ENCODE assay signal across 11 cellular contexts in the genomic region with DNA sequence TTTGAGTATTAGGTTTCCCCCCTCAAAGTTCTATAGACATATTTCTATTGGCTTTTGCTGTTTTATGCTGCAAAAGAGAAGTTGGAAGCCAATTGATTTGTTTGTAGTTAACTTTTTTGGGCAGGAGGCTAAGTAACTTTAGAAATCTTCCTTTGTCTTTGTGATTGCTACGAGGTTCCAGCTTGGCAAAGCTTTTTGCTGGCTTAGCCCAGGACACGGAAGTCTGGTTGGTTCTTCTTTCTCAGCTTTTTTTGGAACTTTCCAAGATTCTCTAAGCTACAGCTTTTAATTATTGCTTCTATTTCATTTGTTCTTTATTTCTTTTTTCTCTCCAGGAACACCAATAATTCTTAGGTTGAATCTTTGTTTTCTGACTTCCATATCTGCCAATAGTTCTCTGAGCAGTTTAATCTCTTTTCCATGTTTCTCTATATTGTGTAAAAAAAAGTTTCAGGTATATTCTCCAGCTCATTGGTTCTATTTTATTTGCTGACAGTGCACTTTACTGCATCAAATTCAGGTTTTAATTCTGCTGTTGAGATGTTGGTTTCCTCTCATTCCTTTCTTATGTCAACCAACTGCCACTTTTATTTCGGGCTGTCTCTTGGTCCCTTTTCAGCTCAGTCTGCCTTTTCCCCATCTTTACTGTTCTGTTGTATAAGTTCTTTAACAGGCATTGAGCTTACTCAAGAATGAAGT. TPM values are rescaled to one million over a fixed set of nuclear protein-coding genes. Genes with fewer than 3 reads are reported as not detected.
DNase-seq lines count a peak whose midpoint lies in the region; ATAC-seq and TF ChIP-seq lines count a peak whose summit lies in the region.
"Had no signal": no experiment of that assay in that cellular context is flagged by ENCODE, and none has a peak within 500 bp of the region (broad histone marks: within the 10 kb centered on the region; RNA-seq: fewer than 3 reads in every experiment).

No MANE protein-coding gene starts in this region.

- peaks cover 26% of the 10 kb centered on the region for H3K4me1 Mint-ChIP-seq in activated naive CD8-positive, alpha-beta T cell treated with anti-CD3 and anti-CD28 coated beads, Interleukin-2, amount 50 U/mL, for 24 hours

- H4K20me1 ChIP-seq in GM23248 (ENCODE audit: insufficient read depth) (no peaks in the 10 kb centered on the region), hepatocyte (ENCODE audit: insufficient read depth, poor library complexity, severe bottlenecking) (no peaks in the 10 kb centered on the region)

- ATAC-seq in activated naive CD8-positive, alpha-beta T cell treated with anti-CD3 and anti-CD28 coated beads, Interleukin-2, amount 50 U/mL, for 24 hours, result no peak
- ATAC-seq in GM18858 (IDR thresholded peaks at IDR 0.05; ENCODE audit: unreplicated experiment) (no peak), HG03460 (IDR thresholded peaks at IDR 0.05; ENCODE audit: unreplicated experiment) (no peak)

- H3K9me3 Mint-ChIP-seq in activated naive CD8-positive, alpha-beta T cell treated with anti-CD3 and anti-CD28 coated beads, Interleukin-2, amount 50 U/mL, for 24 hours, result no peaks in the 10 kb centered on the region
- H3K9me3 Mint-ChIP-seq: IgD-negative memory B cell had no signal

- H3K27me3 ChIP-seq in GM23248 (replicated peaks; ENCODE audit: insufficient read depth) (no peaks in the 10 kb centered on the region), breast epithelium (no peaks in the 10 kb centered on the region), hepatocyte (no peaks in the 10 kb centered on the region), skeletal muscle satellite cell (ENCODE audit: control insufficient read depth, insufficient read depth, low read length) (no peaks in the 10 kb centered on the region)
- H3K27me3 ChIP-seq: BLaER1 had no signal

- H3K36me3 Mint-ChIP-seq in activated naive CD8-positive, alpha-beta T cell treated with anti-CD3 and anti-CD28 coated beads, Interleukin-2, amount 50 U/mL, for 24 hours (ENCODE audit: low read depth), result no peaks in the 10 kb centered on the region
- H3K36me3 Mint-ChIP-seq: IgD-negative memory B cell had no signal

- H3K4me3 ChIP-seq in GM23248 (peak overlapping the region; percentile 29), breast epithelium (peak overlapping the region in 1 of 3 donors; percentile 3), hepatocyte (no peak overlapping the region), skeletal muscle satellite cell (ENCODE audit: low read length) (no peak overlapping the region)
- H3K4me3 ChIP-seq: BLaER1 had no signal

- H2AFZ ChIP-seq in GM23248 (no peak overlapping the region), hepatocyte (no peak overlapping the region)

- no peak for DNase-seq in GM23248
- DNase-seq in breast epithelium (ENCODE audit: low spot score in 2 of 2), result no peak
- DNase-seq in hepatocyte (ENCODE audit: low spot score), result no peak
- no peak for DNase-seq in activated naive CD8-positive, alpha-beta T cell treated with anti-CD3 and anti-CD28 coated beads, Interleukin-2, amount 50 U/mL, for 24 hours
- DNase-seq in occipital lobe (lab: John Stamatoyannopoulos, UW), result no peak
- DNase-seq: NCI-H2081 had no signal

- H3K9me3 ChIP-seq in GM23248 (ENCODE audit: low read depth) (no peaks in the 10 kb centered on the region), breast epithelium (no peaks in the 10 kb centered on the region), hepatocyte (ENCODE audit: low read depth) (no peaks in the 10 kb centered on the region), skeletal muscle satellite cell (replicated peaks; ENCODE audit: low read length) (no peaks in the 10 kb centered on the region)
- H3K9me3 ChIP-seq: BLaER1 had no signal

- no peak for TF ChIP-seq POLR2A in breast epithelium (IDR thresholded peaks at IDR 0.05)

- H3K27me3 Mint-ChIP-seq in activated naive CD8-positive, alpha-beta T cell treated with anti-CD3 and anti-CD28 coated beads, Interleukin-2, amount 50 U/mL, for 24 hours, result no peaks in the 10 kb centered on the region
- H3K27me3 Mint-ChIP-seq: IgD-negative memory B cell had no signal

- peaks cover 99% of the 10 kb centered on the region for H3K79me2 ChIP-seq in GM23248 (ENCODE audit: insufficient read depth)
- H3K79me2 ChIP-seq in hepatocyte, result peaks cover 92% of the 10 kb centered on the region

- no peaks in the 10 kb centered on the region for H3K9me2 ChIP-seq in GM23248 (ENCODE audit: insufficient read depth)
- H3K9me2 ChIP-seq in hepatocyte (replicated peaks; ENCODE audit: insufficient read depth), result no peaks in the 10 kb centered on the region

- peaks cover 26% of the 10 kb centered on the region for H3F3A ChIP-seq in GM23248 (ENCODE audit: insufficient read depth)

- intact Hi-C loops in breast epithelium (cut with DNase I; ENCODE audit: low total_unique reads), result no loop called here

- H3K4me2 ChIP-seq in GM23248 (ENCODE audit: unreplicated experiment), result peak overlapping the region; percentile 44
- peak overlapping the region; percentile 13 for H3K4me2 ChIP-seq in hepatocyte
- H3K4me2 ChIP-seq in skeletal muscle satellite cell (ENCODE audit: low read length), result peak overlapping the region; percentile 56
- H3K4me2 ChIP-seq: BLaER1 had no signal

- H3K4me1 ChIP-seq in GM23248 (ENCODE audit: insufficient read depth), result peaks cover 62% of the 10 kb centered on the region
- peaks cover 5 to 19% of the 10 kb centered on the region in 2 donors for H3K4me1 ChIP-seq in breast epithelium
- H3K4me1 ChIP-seq in hepatocyte (ENCODE audit: insufficient read depth), result peaks cover 31% of the 10 kb centered on the region
- peaks cover 30% of the 10 kb centered on the region for H3K4me1 ChIP-seq in skeletal muscle satellite cell (ENCODE audit: control insufficient read depth, insufficient read depth, low read length)

- H3K27ac Mint-ChIP-seq in activated naive CD8-positive, alpha-beta T cell treated with anti-CD3 and anti-CD28 coated beads, Interleukin-2, amount 50 U/mL, for 24 hours, result no peak overlapping the region
- H3K27ac Mint-ChIP-seq: IgD-negative memory B cell had no signal

- H3K9ac ChIP-seq in GM23248, result peak overlapping the region; percentile 35
- peak overlapping the region; percentile 18 for H3K9ac ChIP-seq in skeletal muscle satellite cell (ENCODE audit: low read depth, low read length)
- H3K9ac ChIP-seq: BLaER1 had no signal

- in situ Hi-C loops in GM23248 (cut with MboI), result no loop called here

- no peak overlapping the region for H3K4me3 Mint-ChIP-seq in activated naive CD8-positive, alpha-beta T cell treated with anti-CD3 and anti-CD28 coated beads, Interleukin-2, amount 50 U/mL, for 24 hours

- peak overlapping the region; percentile 17 for H3K27ac ChIP-seq in GM23248
- H3K27ac ChIP-seq in breast epithelium, result peak overlapping the region; percentile 72 to 77
- peak overlapping the region; percentile 50 for H3K27ac ChIP-seq in hepatocyte
- H3K27ac ChIP-seq: BLaER1 had no signal

- WGBS in GM23248 (ENCODE audit: low coverage in 1 of 2, low lambda C conversion rate in 2 of 2, missing lambda C conversion rate in 2 of 2), 2 experiments, result 31 to 42% methylated on average over 3 of the region's 3 CpGs
- 78% methylated on average over 3 of the region's 3 CpGs for WGBS in hepatocyte (ENCODE audit: low lambda C conversion rate, missing lambda C conversion rate)

- H3K36me3 ChIP-seq in GM23248 (ENCODE audit: low read depth) (no peaks in the 10 kb centered on the region), breast epithelium (no peaks in the 10 kb centered on the region), hepatocyte (replicated peaks; ENCODE audit: insufficient read depth, low read depth) (no peaks in the 10 kb centered on the region), skeletal muscle satellite cell (ENCODE audit: insufficient read depth, low read length) (no peaks in the 10 kb centered on the region)
- H3K36me3 ChIP-seq: BLaER1 had no signal

- TF ChIP-seq CTCF in breast epithelium (IDR thresholded peaks at IDR 0.05) (no peak), hepatocyte (IDR thresholded peaks at IDR 0.05; ENCODE audit: poor library complexity) (no peak)

RNA-seq across cellular contexts. Expression of a gene that starts 27.8 kb away (rescaled TPM):
- 59.9 and 79.5 TPM in 2 replicates for total RNA-seq in GM23248 (2014; rRNA removed; shearing (Covaris generic))
- polyA plus RNA-seq in GM23248 (2016; fragmentation: Nextera tagmentation; extraction: Ambion mirVana) (46.7 and 49.1 TPM in 2 replicates), hepatocyte (27.4 and 33.8 TPM in 2 replicates)
- total RNA-seq in breast epithelium (100 to 1,000 TPM in 2 of 3 donors, 10 to 100 TPM in 1; 68.5 to 131 (median 120) TPM), hepatocyte (96.8 and 97.9 TPM in 2 replicates), occipital lobe (29.2 TPM)
- 28.6 and 29.7 TPM in 2 replicates for total RNA-seq in skeletal muscle satellite cell (2012; rRNA removed)

Comparison
In these comparisons a context has a peak if more than half of its experiments do, and no peak if none do; other contexts are left out.
1. H3K27ac ChIP-seq: peak in every context shown above with its lines; median percentile 74 in breast epithelium; 50 in hepatocyte; 17 in GM23248.